In genomic region chr1:115412286-115412685, GRCh38 we compare ENCODE assay signal across 1 cellular context.
TF ChIP-seq lines count a peak whose summit lies in the region.

No MANE protein-coding gene starts in this region.

TF ChIP-seq in GM23338, 12 proteins besides CTCF, POLR2A, EP300 and RAD21 (continued from another document):
- TF ChIP-seq STAT1 (IDR thresholded peaks at IDR 0.05; ENCODE audit: unreplicated experiment) (no peak), POLR2AphosphoS5 (IDR thresholded peaks at IDR 0.05; ENCODE audit: low read depth) (no peak)
